1 cellular context compared by ENCODE assay signal in genomic region chr5:169591636-169592035, GRCh38.
TF ChIP-seq lines count a peak whose summit lies in the region.

No MANE protein-coding gene starts in this region.

TF ChIP-seq in A549, 52 proteins besides CTCF, POLR2A, EP300 and RAD21 (continued from another document):
- TF ChIP-seq SREBF2 (IDR thresholded peaks at IDR 0.05) (no peak), FOSL2 (IDR thresholded peaks at IDR 0.05) (no peak), FOSL2 (CRISPR knock-in tag; IDR thresholded peaks at IDR 0.05) (no peak), MAX (IDR thresholded peaks at IDR 0.05) (no peak), KDM5A (IDR thresholded peaks at IDR 0.05) (no peak)
